ENCODE assay signal across 16 cellular contexts in the genomic region with DNA sequence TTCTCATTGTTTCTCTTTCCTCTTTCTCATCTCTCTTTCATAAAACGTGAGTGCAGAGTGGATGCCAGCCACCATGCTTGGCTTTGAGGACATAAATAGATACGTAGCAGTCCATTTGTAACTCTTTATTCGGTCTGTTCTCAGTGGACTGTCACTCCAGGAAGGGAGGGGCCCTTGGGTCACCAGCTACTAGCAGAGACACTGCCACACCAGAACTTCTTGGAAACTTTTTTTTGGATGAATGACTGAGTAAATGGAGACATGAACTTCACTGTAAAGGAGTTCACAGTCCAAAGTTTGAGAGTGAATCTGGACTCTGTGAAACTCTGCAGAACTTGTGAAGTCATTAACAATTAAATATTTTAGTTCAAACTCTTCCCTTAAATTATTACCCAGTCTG. TPM values are rescaled to one million over a fixed set of nuclear protein-coding genes. Genes with fewer than 3 reads are reported as not detected.
A peak's percentile ranks its signal among the peaks of the same experiment; 100 is the strongest.
DNase-seq lines count a peak whose midpoint lies in the region; ATAC-seq and TF ChIP-seq lines count a peak whose summit lies in the region.
"Had no signal": no experiment of that assay in that cellular context is flagged by ENCODE, and none has a peak within 500 bp of the region (broad histone marks: within the 10 kb centered on the region; RNA-seq: fewer than 3 reads in every experiment).

No MANE protein-coding gene starts in this region.

- no peaks in the 10 kb centered on the region for H3K9me3 ChIP-seq in right lobe of liver

- H3K36me3 ChIP-seq in right lobe of liver: no peaks in the 10 kb centered on the region

- peaks cover 0 to 50% (median 13%) of the 10 kb centered on the region in 4 donors for H3K4me1 ChIP-seq in right lobe of liver

- no peak overlapping the region for H3K4me3 ChIP-seq in right lobe of liver

- 20% methylated on average over 3 of the region's 3 CpGs for WGBS in right lobe of liver (ENCODE audit: insufficient coverage, low coverage, low lambda C conversion rate, missing lambda C conversion rate)

- ATAC-seq in left ventricle myocardium superior: peak; percentile 75
- ATAC-seq in left lobe of liver: peak; percentile 52
- ATAC-seq in right lobe of liver: peak; percentile 35 to 56 (median 50)
- no peak for ATAC-seq in HG02852 (IDR thresholded peaks at IDR 0.05; ENCODE audit: unreplicated experiment)

- intact Hi-C loops in left ventricle myocardium superior (cut with micrococcal nuclease): no loop called here
- intact Hi-C loops in cardiac septum (cut with DNase I): no loop called here
- intact Hi-C loops in right lobe of liver (cut with DNase I): no loop called here

- H3K27ac ChIP-seq in right lobe of liver: peak overlapping the region in 2 of 3 donors; percentile 52 to 60

- no peaks in the 10 kb centered on the region for H3K27me3 ChIP-seq in right lobe of liver

- no peak for TF ChIP-seq CTCF in right lobe of liver (IDR thresholded peaks at IDR 0.05)

- DNase-seq in left ventricle myocardium superior (no peak), cardiac septum (ENCODE audit: low spot score) (no peak), left lobe of liver (ENCODE audit: low spot score) (no peak), right lobe of liver (no peak), NCI-H82 (lab: John Stamatoyannopoulos, UW) (no peak), H4 (ENCODE audit: low spot score) (no peak)
- DNase-seq: C1 segment of cervical spinal cord; CD4-positive, alpha-beta memory T cell; COR-L47; DMS79 treated with DMSO at 0.1 percent for 48 hours; GF-D8; GOT3; H7; HCEC 1CT had no signal

- TF ChIP-seq POLR2A in right lobe of liver (IDR thresholded peaks at IDR 0.05): no peak

RNA-seq across cellular contexts. Expression of a gene that starts 20.2 kb away (rescaled TPM):
- 32.2 TPM for total RNA-seq in left ventricle myocardium superior
- total RNA-seq in cardiac septum: 33.6 TPM
- total RNA-seq in left lobe of liver: 56.5 TPM
- 10 to 100 TPM; 20.1 to 57.7 (median 31.5) TPM for total RNA-seq in right lobe of liver
- 4.7 and 17.2 TPM in 2 replicates for total RNA-seq in H4 (2014; rRNA removed; shearing (Covaris generic))
- total RNA-seq: G401 had no signal
